ENCODE assay signal across 11 cellular contexts in the genomic region with DNA sequence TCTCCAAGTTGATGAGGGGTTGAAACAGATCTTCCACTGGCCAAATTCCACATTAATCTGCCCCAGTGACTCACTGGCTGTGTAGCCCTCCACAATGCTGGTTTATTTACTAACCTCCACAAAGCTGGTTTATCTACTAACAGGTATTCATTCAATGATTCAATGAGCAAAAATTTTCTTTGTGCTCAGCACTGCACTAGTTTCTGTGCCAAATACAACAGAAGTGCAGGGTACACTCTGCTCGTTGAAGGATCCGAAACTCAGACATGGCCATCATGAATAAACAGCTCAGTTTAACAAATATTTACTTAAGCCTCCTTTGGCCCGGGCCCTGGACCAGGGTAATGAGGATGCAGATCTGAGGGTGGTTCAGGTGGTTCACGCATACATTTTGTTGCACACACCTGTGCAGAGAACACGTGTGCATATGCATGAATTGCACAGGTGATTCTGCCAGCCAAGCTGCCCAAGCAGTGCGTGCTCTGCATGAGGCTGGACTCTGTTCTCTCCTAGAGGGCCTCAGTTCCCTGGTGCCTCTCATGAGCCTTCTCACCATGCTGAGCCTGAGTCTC.
DNase-seq lines count a peak whose midpoint lies in the region; ATAC-seq and TF ChIP-seq lines count a peak whose summit lies in the region.
"Had no signal": no experiment of that assay in that cellular context is flagged by ENCODE, and none has a peak within 500 bp of the region (broad histone marks: within the 10 kb centered on the region; RNA-seq: fewer than 3 reads in every experiment).

No MANE protein-coding gene starts in this region.

- H3K27me3 ChIP-seq in RWPE2 (ENCODE audit: insufficient read depth, poor library complexity, severe bottlenecking): no peaks in the 10 kb centered on the region
- no peaks in the 10 kb centered on the region for H3K27me3 ChIP-seq in stomach
- H3K27me3 ChIP-seq: dorsolateral prefrontal cortex had no signal

- TF ChIP-seq CTCF in RWPE2 (IDR thresholded peaks at IDR 0.05; ENCODE audit: poor library complexity, severe bottlenecking) (no peak), fibroblast of villous mesenchyme (IDR thresholded peaks at IDR 0.05; ENCODE audit: insufficient read depth, low read depth, low read length) (no peak), stomach (IDR thresholded peaks at IDR 0.05) (peak in 1 of 7 experiments; percentile 5)

- 21 to 29% (median 29%) methylated on average over 6 of the region's 6 CpGs for WGBS in stomach, 5 donors

- H3K27ac ChIP-seq in RWPE2 (ENCODE audit: poor library complexity, severe bottlenecking): peak overlapping the region; percentile 67
- H3K27ac ChIP-seq in stomach: peak overlapping the region in 1 of 5 donors; percentile 29
- H3K27ac ChIP-seq: dorsolateral prefrontal cortex, KMS-11, psoas muscle had no signal

- peaks cover 58% of the 10 kb centered on the region for H3K36me3 ChIP-seq in RWPE2 (ENCODE audit: low read depth)
- H3K36me3 ChIP-seq in stomach: peaks cover 5 to 72% (median 48%) of the 10 kb centered on the region in 4 donors

- TF ChIP-seq POLR2A in stomach (IDR thresholded peaks at IDR 0.05): no peak

- intact Hi-C loops in stomach (cut with DNase I; ENCODE audit: low total_unique reads): no loop called here
- intact Hi-C loops in left ventricle myocardium superior (cut with micrococcal nuclease): no loop called here

- H3K4me3 ChIP-seq in RWPE2 (ENCODE audit: severe bottlenecking): no peak overlapping the region
- H3K4me3 ChIP-seq in fibroblast of villous mesenchyme (ENCODE audit: low read depth, low read length): no peak overlapping the region
- H3K4me3 ChIP-seq in stomach: no peak overlapping the region
- H3K4me3 ChIP-seq: dorsolateral prefrontal cortex, psoas muscle had no signal

- ATAC-seq in RWPE2 (ENCODE audit: low read depth): peak; percentile 96
- ATAC-seq in left ventricle myocardium superior: no peak
- no peak for ATAC-seq in HG02885 (IDR thresholded peaks at IDR 0.05; ENCODE audit: poor library complexity, unreplicated experiment)
- ATAC-seq: psoas muscle had no signal

- TF ChIP-seq EP300 in stomach (IDR thresholded peaks at IDR 0.05): no peak

- H3K9me3 ChIP-seq in RWPE2 (ENCODE audit: severe bottlenecking) (no peaks in the 10 kb centered on the region), stomach (no peaks in the 10 kb centered on the region)
- H3K9me3 ChIP-seq: psoas muscle had no signal

- DNase-seq in DMS79 (lab: John Stamatoyannopoulos, UW) (peak; percentile 5), DMS79 treated with DMSO at 0.1 percent for 48 hours (lab: John Stamatoyannopoulos, UW) (no peak), RWPE2 (ENCODE audit: low spot score) (no peak), fibroblast of villous mesenchyme (ENCODE audit: low read depth) (peak; percentile 40), stomach (peak; percentile 49), islet precursor cell (no peak), left ventricle myocardium superior (no peak)
- DNase-seq: dorsolateral prefrontal cortex, psoas muscle had no signal

- H3K4me1 ChIP-seq in RWPE2 (ENCODE audit: insufficient read depth, poor library complexity, severe bottlenecking) (peaks cover 18% of the 10 kb centered on the region), stomach (peaks cover 13 to 45% (median 29%) of the 10 kb centered on the region in 4 donors)
- H3K4me1 ChIP-seq: psoas muscle had no signal

Comparison
In these comparisons a context has a peak if more than half of its experiments do, and no peak if none do; other contexts are left out.
1. DNase-seq: peak in DMS79 (single experiment), fibroblast of villous mesenchyme (single experiment) and stomach (single experiment); none in DMS79 treated with DMSO at 0.1 percent for 48 hours (single experiment), RWPE2 (single experiment), islet precursor cell (single experiment) and left ventricle myocardium superior (single experiment).